Comparison of ENCODE assay signal across 31 cellular contexts in genomic region chr2:74128206-74128605, GRCh38. TPM values are rescaled to one million over a fixed set of nuclear protein-coding genes. Genes with fewer than 3 reads are reported as not detected.
A peak's percentile ranks its signal among the peaks of the same experiment; 100 is the strongest.
DNase-seq lines count a peak whose midpoint lies in the region; ATAC-seq and TF ChIP-seq lines count a peak whose summit lies in the region.
"Had no signal": no experiment of that assay in that cellular context is flagged by ENCODE, and none has a peak within 500 bp of the region (broad histone marks: within the 10 kb centered on the region; RNA-seq: fewer than 3 reads in every experiment).

No MANE protein-coding gene starts in this region.

- no CpG with 5 or more reads among the region's 3 CpGs for WGBS in mesenchymal stem cell

- H3K27me3 Mint-ChIP-seq in activated naive CD4-positive, alpha-beta T cell treated with anti-CD3 and anti-CD28 coated beads, Interleukin-2, amount 10 ng/mL, durations not matched to agents 7 days and 5 days: peaks cover 49% of the 10 kb centered on the region

- no peaks in the 10 kb centered on the region for H3K79me1 ChIP-seq in mesenchymal stem cell (replicated peaks; ENCODE audit: low read length, poor library complexity, severe bottlenecking)

- no peaks in the 10 kb centered on the region for H3K36me3 Mint-ChIP-seq in activated naive CD4-positive, alpha-beta T cell treated with anti-CD3 and anti-CD28 coated beads, Interleukin-2, amount 10 ng/mL, durations not matched to agents 7 days and 5 days
- H3K36me3 Mint-ChIP-seq: activated naive CD8-positive, alpha-beta T cell treated with anti-CD3 and anti-CD28 coated beads, Interleukin-2, amount 10 ng/mL, durations not matched to agents 7 days and 5 days had no signal

- no peak overlapping the region for H2BK120ac ChIP-seq in mesenchymal stem cell (ENCODE audit: low read depth, low read length)

- peak; percentile 40 for TF ChIP-seq CTCF in cardiac muscle cell (IDR thresholded peaks at IDR 0.05; ENCODE audit: low read depth, low read length)
- peak; percentile 24 for TF ChIP-seq CTCF in choroid plexus epithelial cell (conservative IDR thresholded peaks at IDR 0.05; ENCODE audit: low read depth, low read length)

- H3K27ac ChIP-seq in cardiac muscle cell (no peak overlapping the region), mesenchymal stem cell (ENCODE audit: low read length, poor library complexity, severe bottlenecking) (no peak overlapping the region)
- H3K27ac ChIP-seq: ascending aorta, heart right ventricle, neutrophil, skin epidermis, stomach, thyroid gland, WERI-Rb-1 had no signal

- H3K27ac Mint-ChIP-seq in activated naive CD4-positive, alpha-beta T cell treated with anti-CD3 and anti-CD28 coated beads, Interleukin-2, amount 10 ng/mL, durations not matched to agents 7 days and 5 days: no peak overlapping the region
- H3K27ac Mint-ChIP-seq: activated CD4-positive, alpha-beta T cell treated with anti-CD3 and anti-CD28 coated beads, Interleukin-2, amount 10 ng/mL, durations not matched to agents 24 days and 14 days; activated naive CD8-positive, alpha-beta T cell treated with anti-CD3 and anti-CD28 coated beads, Interleukin-2, amount 10 ng/mL, durations not matched to agents 7 days and 5 days; CD8-positive, alpha-beta T cell had no signal

- no peak overlapping the region for H2AFZ ChIP-seq in mesenchymal stem cell (ENCODE audit: low read depth, low read length)

- H4K8ac ChIP-seq in mesenchymal stem cell (ENCODE audit: low read length): no peak overlapping the region

- no peak overlapping the region for H2AK5ac ChIP-seq in mesenchymal stem cell (ENCODE audit: low read length, severe bottlenecking)

- H2BK15ac ChIP-seq in mesenchymal stem cell (ENCODE audit: low read depth, poor library complexity, severe bottlenecking): no peak overlapping the region

- H3K14ac ChIP-seq in mesenchymal stem cell (ENCODE audit: low read length in 2 of 2): no peak overlapping the region

- peaks cover 3% of the 10 kb centered on the region for H3K9me3 Mint-ChIP-seq in activated naive CD4-positive, alpha-beta T cell treated with anti-CD3 and anti-CD28 coated beads, Interleukin-2, amount 10 ng/mL, durations not matched to agents 7 days and 5 days
- H3K9me3 Mint-ChIP-seq: activated CD4-positive, alpha-beta T cell treated with anti-CD3 and anti-CD28 coated beads, Interleukin-2, amount 10 ng/mL, durations not matched to agents 24 days and 14 days; activated naive CD8-positive, alpha-beta T cell treated with anti-CD3 and anti-CD28 coated beads, Interleukin-2, amount 10 ng/mL, durations not matched to agents 7 days and 5 days; CD8-positive, alpha-beta T cell had no signal

- H3K9me3 ChIP-seq in cardiac muscle cell (ENCODE audit: low read depth): no peaks in the 10 kb centered on the region
- H3K9me3 ChIP-seq in mesenchymal stem cell (ENCODE audit: control insufficient read depth, low read length): no peaks in the 10 kb centered on the region
- H3K9me3 ChIP-seq: MG63, neutrophil, thyroid gland had no signal

- H3K9ac ChIP-seq in mesenchymal stem cell (ENCODE audit: low read length): no peak overlapping the region

- peaks cover 3% of the 10 kb centered on the region for H3K4me1 Mint-ChIP-seq in activated naive CD4-positive, alpha-beta T cell treated with anti-CD3 and anti-CD28 coated beads, Interleukin-2, amount 10 ng/mL, durations not matched to agents 7 days and 5 days
- H3K4me1 Mint-ChIP-seq: activated CD4-positive, alpha-beta T cell treated with anti-CD3 and anti-CD28 coated beads, Interleukin-2, amount 10 ng/mL, durations not matched to agents 24 days and 14 days had no signal

- H3K4ac ChIP-seq in mesenchymal stem cell (ENCODE audit: low read depth in 1 of 2, low read length in 2 of 2): no peak overlapping the region

- H3K23ac ChIP-seq in mesenchymal stem cell (ENCODE audit: low read length in 2 of 2): no peak overlapping the region

- H3K27me3 ChIP-seq in cardiac muscle cell (peaks cover 13% of the 10 kb centered on the region), mesenchymal stem cell (ENCODE audit: control insufficient read depth in 1 of 2, insufficient read depth in 1 of 2, low read length in 2 of 2) (peaks cover 0 to 17% of the 10 kb centered on the region in 2 experiments)
- H3K27me3 ChIP-seq: ascending aorta, MG63, thyroid gland had no signal

- H3K36me3 ChIP-seq in cardiac muscle cell: no peaks in the 10 kb centered on the region
- peaks cover 0 to 5% of the 10 kb centered on the region in 2 experiments for H3K36me3 ChIP-seq in mesenchymal stem cell (ENCODE audit: control insufficient read depth in 1 of 2, insufficient read depth in 2 of 2, low read depth in 1 of 2, low read length in 2 of 2)
- H3K36me3 ChIP-seq: MG63, neutrophil, thyroid gland, WERI-Rb-1 had no signal

- H3K4me2 ChIP-seq in mesenchymal stem cell (ENCODE audit: low read length, poor library complexity, severe bottlenecking): no peak overlapping the region

- DNase-seq in cardiac muscle cell (ENCODE audit: low read depth in 1 of 2, low spot score in 1 of 2) (peak in 1 of 2 donors; percentile 23), left cardiac atrium (no peak), choroid plexus epithelial cell (ENCODE audit: low read depth) (no peak), mesenchymal stem cell (peak; percentile 22), NCI-H2029 (lab: John Stamatoyannopoulos, UW) (no peak), NCI-H1436 (lab: John Stamatoyannopoulos, UW) (no peak)
- no peak for DNase-seq in activated naive CD4-positive, alpha-beta T cell treated with anti-CD3 and anti-CD28 coated beads, Interleukin-2, amount 10 ng/mL, durations not matched to agents 7 days and 5 days
- DNase-seq in stimulated activated CD4-positive, alpha-beta T cell treated with anti-CD3 and anti-CD28 coated beads, Interleukin-12 subunit alpha, Interleukin-12 subunit beta, amount 100 ng/mL, for 4 hours: no peak
- DNase-seq: 8988T; activated CD4-positive, alpha-beta T cell treated with anti-CD3 and anti-CD28 coated beads, Interleukin-2, amount 10 ng/mL, durations not matched to agents 24 days and 14 days; activated effector memory CD4-positive, alpha-beta T cell treated with anti-CD3 and anti-CD28 coated beads, Interleukin-2, amount 50 U/mL, for 16 hours; activated naive CD8-positive, alpha-beta T cell treated with anti-CD3 and anti-CD28 coated beads, Interleukin-2, amount 10 ng/mL, durations not matched to agents 7 days and 5 days; activated T-cell treated with anti-CD3 and anti-CD28 coated beads, Interleukin-2, amount 50 U/mL, for 1 hour; AML-193; CD8-positive, alpha-beta T cell; heart right ventricle; KBM-7; mammary epithelial cell; MG63; NCI-H1436 treated with DMSO at 0.1 percent for 48 hours; NCI-H446; OCI-M1; Right ventricle myocardium superior; stimulated activated CD4-positive, alpha-beta T cell treated with anti-CD3 and anti-CD28 coated beads, Interleukin-2, amount 100 ng/mL, for 24 hours; stomach; T-helper 9 cell; thyroid gland; WERI-Rb-1 had no signal

- H3K18ac ChIP-seq in mesenchymal stem cell (ENCODE audit: low read depth in 1 of 2, low read length in 2 of 2): no peak overlapping the region

- H3K4me3 ChIP-seq in cardiac muscle cell: no peak overlapping the region
- no peak overlapping the region for H3K4me3 ChIP-seq in choroid plexus epithelial cell (ENCODE audit: low read depth, low read length)
- H3K4me3 ChIP-seq in mesenchymal stem cell (ENCODE audit: insufficient read depth in 1 of 2, low read depth in 1 of 2, low read length in 2 of 2): no peak overlapping the region
- H3K4me3 ChIP-seq: ascending aorta, heart right ventricle, MG63, skin epidermis, stomach, thyroid gland had no signal

- ATAC-seq in left cardiac atrium: no peak
- ATAC-seq: CD8-positive, alpha-beta T cell; heart right ventricle had no signal

- no peak overlapping the region for H2BK5ac ChIP-seq in mesenchymal stem cell (ENCODE audit: low read depth, low read length, poor library complexity, severe bottlenecking)

- H3K4me3 Mint-ChIP-seq in activated naive CD4-positive, alpha-beta T cell treated with anti-CD3 and anti-CD28 coated beads, Interleukin-2, amount 10 ng/mL, durations not matched to agents 7 days and 5 days: no peak overlapping the region
- H3K4me3 Mint-ChIP-seq: activated CD4-positive, alpha-beta T cell treated with anti-CD3 and anti-CD28 coated beads, Interleukin-2, amount 10 ng/mL, durations not matched to agents 24 days and 14 days; activated naive CD8-positive, alpha-beta T cell treated with anti-CD3 and anti-CD28 coated beads, Interleukin-2, amount 10 ng/mL, durations not matched to agents 7 days and 5 days; CD8-positive, alpha-beta T cell had no signal

- H3K4me1 ChIP-seq in cardiac muscle cell (ENCODE audit: low read depth): no peaks in the 10 kb centered on the region
- H3K4me1 ChIP-seq in mesenchymal stem cell (ENCODE audit: control insufficient read depth, insufficient read depth, low read depth, low read length): peaks cover 3% of the 10 kb centered on the region
- H3K4me1 ChIP-seq: ascending aorta, heart right ventricle, stomach, thyroid gland had no signal

- H4K91ac ChIP-seq in mesenchymal stem cell (ENCODE audit: low read length): no peak overlapping the region

- H2BK12ac ChIP-seq in mesenchymal stem cell (ENCODE audit: low read length in 2 of 2): no peak overlapping the region

- intact Hi-C loops in left cardiac atrium (cut with DNase I): no loop called here

- CTCF ChIA-PET in activated naive CD4-positive, alpha-beta T cell treated with anti-CD3 and anti-CD28 coated beads, Interleukin-2, amount 10 ng/mL, durations not matched to agents 7 days and 5 days (lab: Charles Lee): no interaction called here

RNA-seq across cellular contexts. Expression of gene BOLA3, which starts 19.5 kb away (rescaled TPM):
- 27.0 and 97.0 TPM in 2 replicates for total RNA-seq in cardiac muscle cell
- polyA plus RNA-seq in cardiac muscle cell: 54.6 and 124 TPM in 2 replicates
- 100 to 1,000 TPM in 1 of 2 donors, 10 to 100 TPM in 1; 91.6 to 102 TPM for total RNA-seq in left cardiac atrium
- 70.7 TPM for polyA plus RNA-seq in mesenchymal stem cell (2013, experiment 1 of 2)
- 74.6 TPM for polyA plus RNA-seq in mesenchymal stem cell (2013, experiment 2 of 2)

RNA-seq across cellular contexts. Expression of gene MOB1A, which starts 50.5 kb away (rescaled TPM):
- total RNA-seq in cardiac muscle cell (43.3 and 60.4 TPM in 2 replicates), left cardiac atrium (10 to 100 TPM; 67.4 to 79.7 TPM)
- 32.8 and 64.0 TPM in 2 replicates for polyA plus RNA-seq in cardiac muscle cell
- polyA plus RNA-seq in mesenchymal stem cell (2013, experiment 1 of 2): 51.8 TPM
- polyA plus RNA-seq in mesenchymal stem cell (2013, experiment 2 of 2): 52.4 TPM
